8 cellular contexts compared by ENCODE assay signal in the genomic region with DNA sequence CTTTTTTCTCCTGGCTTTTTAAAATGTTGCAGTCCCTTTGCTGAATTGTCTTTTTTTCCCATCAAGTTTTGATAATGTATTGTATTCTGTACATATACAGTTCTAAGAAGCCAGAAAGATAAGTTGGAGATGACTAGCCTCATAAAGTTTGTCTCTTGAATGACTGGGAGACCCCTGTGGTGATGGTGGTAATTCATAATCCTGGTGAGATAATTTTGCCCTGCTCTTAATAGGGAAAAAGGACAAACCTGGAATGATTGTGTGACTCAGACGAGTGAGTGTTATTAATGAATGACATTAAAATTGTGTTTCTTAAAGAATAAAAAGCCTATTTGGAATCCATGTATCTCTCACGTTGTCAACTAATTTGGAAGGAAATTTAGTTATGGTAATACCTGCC. TPM values are rescaled to one million over a fixed set of nuclear protein-coding genes. Genes with fewer than 3 reads are reported as not detected.
DNase-seq lines count a peak whose midpoint lies in the region; ATAC-seq, FAIRE-seq and TF ChIP-seq lines count a peak whose summit lies in the region.

No MANE protein-coding gene starts in this region.

- no peaks in the 10 kb centered on the region for H3F3A ChIP-seq in GM23338 (replicated peaks; ENCODE audit: low read depth)

- no peaks in the 10 kb centered on the region for H4K20me1 ChIP-seq in GM23338 (replicated peaks; ENCODE audit: insufficient read depth)

- no peak overlapping the region for H2AFZ ChIP-seq in GM23338

- H3K9me3 ChIP-seq in esophagus muscularis mucosa: no peaks in the 10 kb centered on the region
- no peaks in the 10 kb centered on the region for H3K9me3 ChIP-seq in gastrocnemius medialis

- no peaks in the 10 kb centered on the region for H3K9me2 ChIP-seq in GM23338 (ENCODE audit: insufficient read depth)

- peak overlapping the region; percentile 97 for H3K4me3 Mint-ChIP-seq in GM23338

- H3K27ac Mint-ChIP-seq in GM23338: no peak overlapping the region

- H3K79me2 ChIP-seq in GM23338 (replicated peaks; ENCODE audit: insufficient read depth): peaks cover 31% of the 10 kb centered on the region

- ATAC-seq in GM23338: no peak
- ATAC-seq in gastrocnemius medialis: no peak

- TF ChIP-seq CTCF in GM23338 (conservative IDR thresholded peaks at IDR 0.05; ENCODE audit: low read depth in 2 of 2) (no peak), esophagus muscularis mucosa (IDR thresholded peaks at IDR 0.05) (no peak), gastrocnemius medialis (IDR thresholded peaks at IDR 0.05 in 4 of 5, conservative IDR thresholded peaks at IDR 0.05 in 1 of 5) (no peak)

- H3K4me1 ChIP-seq in GM23338 (ENCODE audit: insufficient read depth): no peaks in the 10 kb centered on the region
- H3K4me1 ChIP-seq in esophagus muscularis mucosa: peaks cover 15 to 33% (median 23%) of the 10 kb centered on the region in 4 donors
- H3K4me1 ChIP-seq in gastrocnemius medialis: peaks cover 14 to 28% of the 10 kb centered on the region in 2 donors

- WGBS in esophagus muscularis mucosa: 51% methylated on average over 2 of the region's 2 CpGs

- H3K9me3 Mint-ChIP-seq in GM23338: peaks cover 3% of the 10 kb centered on the region; the same call in 2 of the 3 replicates

- DNase-seq in GM23338 (ENCODE audit: low spot score): no peak
- peak; percentile 23 for DNase-seq in RCC 7860 (ENCODE audit: low spot score)
- no peak for DNase-seq in esophagus muscularis mucosa (ENCODE audit: extremely low spot score)
- no peak for DNase-seq in gastrocnemius medialis
- DNase-seq in AG08395 (ENCODE audit: low spot score): no peak
- DNase-seq in HK-2 (ENCODE audit: unreplicated experiment): no peak
- no peak for DNase-seq in cerebellum (ENCODE audit: low spot score)
- DNase-seq in T1000 (lab: John Stamatoyannopoulos, UW): no peak

- TF ChIP-seq POLR2A in esophagus muscularis mucosa (IDR thresholded peaks at IDR 0.05; ENCODE audit: low read depth) (no peak), gastrocnemius medialis (IDR thresholded peaks at IDR 0.05) (no peak)

- intact Hi-C loops in esophagus muscularis mucosa (cut with DNase I) (loop anchor here (5.0 kb wide), 1 partner anchor 61 kb away; a partner anchor contains a TSS), gastrocnemius medialis (cut with DNase I; ENCODE audit: low total_unique reads) (loop anchor here (5.0 to 10.0 kb wide), 2 partner anchors 236 to 448 kb away; a partner anchor contains a TSS)

- peaks cover 5% of the 10 kb centered on the region; the same call in 2 of the 3 replicates for H3K4me1 Mint-ChIP-seq in GM23338

- H3K4me3 ChIP-seq in GM23338: peak overlapping the region; percentile 68
- H3K4me3 ChIP-seq in esophagus muscularis mucosa: peak overlapping the region; percentile 81 to 95 (median 84)
- H3K4me3 ChIP-seq in gastrocnemius medialis: peak overlapping the region; percentile 65 to 100 (median 78)

- H3K27ac ChIP-seq in GM23338 (ENCODE audit: low read depth) (no peak overlapping the region), esophagus muscularis mucosa (replicated peaks in 1 of 4) (peak overlapping the region in 3 of 4 donors; percentile 85 to 89 (median 89)), gastrocnemius medialis (peak overlapping the region; percentile 83 to 94 (median 86))

- H3K27me3 Mint-ChIP-seq in GM23338 (ENCODE audit: insufficient read depth, low read depth, poor library complexity): no peaks in the 10 kb centered on the region

- H3K36me3 Mint-ChIP-seq in GM23338 (ENCODE audit: low read depth): peaks cover 8% of the 10 kb centered on the region; the same call in 2 of the 3 replicates

- no peak for TF ChIP-seq EP300 in esophagus muscularis mucosa (IDR thresholded peaks at IDR 0.05)

- FAIRE-seq in RCC 7860 (lab: Jason Lieb, UNC): no peak

- peak overlapping the region; percentile 86 for H3K4me2 ChIP-seq in GM23338

- no peaks in the 10 kb centered on the region for H3K27me3 ChIP-seq in GM23338 (ENCODE audit: insufficient read depth)
- H3K27me3 ChIP-seq in esophagus muscularis mucosa: no peaks in the 10 kb centered on the region
- no peaks in the 10 kb centered on the region for H3K27me3 ChIP-seq in gastrocnemius medialis

- H3K36me3 ChIP-seq in GM23338 (ENCODE audit: insufficient read depth) (peaks cover 5% of the 10 kb centered on the region; the same call in 1 of the 2 replicates), esophagus muscularis mucosa (peaks cover 0 to 5% (median 0%) of the 10 kb centered on the region in 4 donors), gastrocnemius medialis (no peaks in the 10 kb centered on the region)

- in situ Hi-C loops in gastrocnemius medialis (cut with MboI; ENCODE audit: low sequenced_read_pairs in 4 of 4): no loop called here

TF ChIP-seq in GM23338, 12 proteins besides CTCF, POLR2A, EP300 and RAD21:
- TF ChIP-seq, protein P1, sequence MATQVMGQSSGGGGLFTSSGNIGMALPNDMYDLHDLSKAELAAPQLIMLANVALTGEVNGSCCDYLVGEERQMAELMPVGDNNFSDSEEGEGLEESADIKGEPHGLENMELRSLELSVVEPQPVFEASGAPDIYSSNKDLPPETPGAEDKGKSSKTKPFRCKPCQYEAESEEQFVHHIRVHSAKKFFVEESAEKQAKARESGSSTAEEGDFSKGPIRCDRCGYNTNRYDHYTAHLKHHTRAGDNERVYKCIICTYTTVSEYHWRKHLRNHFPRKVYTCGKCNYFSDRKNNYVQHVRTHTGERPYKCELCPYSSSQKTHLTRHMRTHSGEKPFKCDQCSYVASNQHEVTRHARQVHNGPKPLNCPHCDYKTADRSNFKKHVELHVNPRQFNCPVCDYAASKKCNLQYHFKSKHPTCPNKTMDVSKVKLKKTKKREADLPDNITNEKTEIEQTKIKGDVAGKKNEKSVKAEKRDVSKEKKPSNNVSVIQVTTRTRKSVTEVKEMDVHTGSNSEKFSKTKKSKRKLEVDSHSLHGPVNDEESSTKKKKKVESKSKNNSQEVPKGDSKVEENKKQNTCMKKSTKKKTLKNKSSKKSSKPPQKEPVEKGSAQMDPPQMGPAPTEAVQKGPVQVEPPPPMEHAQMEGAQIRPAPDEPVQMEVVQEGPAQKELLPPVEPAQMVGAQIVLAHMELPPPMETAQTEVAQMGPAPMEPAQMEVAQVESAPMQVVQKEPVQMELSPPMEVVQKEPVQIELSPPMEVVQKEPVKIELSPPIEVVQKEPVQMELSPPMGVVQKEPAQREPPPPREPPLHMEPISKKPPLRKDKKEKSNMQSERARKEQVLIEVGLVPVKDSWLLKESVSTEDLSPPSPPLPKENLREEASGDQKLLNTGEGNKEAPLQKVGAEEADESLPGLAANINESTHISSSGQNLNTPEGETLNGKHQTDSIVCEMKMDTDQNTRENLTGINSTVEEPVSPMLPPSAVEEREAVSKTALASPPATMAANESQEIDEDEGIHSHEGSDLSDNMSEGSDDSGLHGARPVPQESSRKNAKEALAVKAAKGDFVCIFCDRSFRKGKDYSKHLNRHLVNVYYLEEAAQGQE (IDR thresholded peaks at IDR 0.05; ENCODE audit: unreplicated experiment): no peak

RNA-seq across cellular contexts. Expression of a gene that starts 1.2 kb away (rescaled TPM):
- 71.2 and 76.8 TPM in 2 replicates for total RNA-seq in GM23338 (2014; rRNA removed; shearing (Covaris generic))
- polyA plus RNA-seq in GM23338 (2016; fragmentation: Nextera tagmentation; extraction: Ambion mirVana): 162 and 170 TPM in 2 replicates
- total RNA-seq in esophagus muscularis mucosa (10 to 100 TPM; 37.1 to 52.7 (median 41.2) TPM), gastrocnemius medialis (10 to 100 TPM; 30.1 to 60.9 (median 51.8) TPM), cerebellum (39.4 TPM)

RNA-seq across cellular contexts. Expression of a gene that starts 58.7 kb away (rescaled TPM):
- 26.7 and 30.7 TPM in 2 replicates for total RNA-seq in GM23338 (2014; rRNA removed; shearing (Covaris generic))
- polyA plus RNA-seq in GM23338 (2016; fragmentation: Nextera tagmentation; extraction: Ambion mirVana): 23.9 and 29.7 TPM in 2 replicates
- total RNA-seq in esophagus muscularis mucosa: 10 to 100 TPM; 11.1 to 14.7 (median 13.4) TPM
- total RNA-seq in gastrocnemius medialis: 10 to 100 TPM in 1 of 4 donors, 1 to 10 TPM in 3; 5.2 to 12.1 (median 8.5) TPM
- 34.3 TPM for total RNA-seq in cerebellum
